In the genomic region with DNA sequence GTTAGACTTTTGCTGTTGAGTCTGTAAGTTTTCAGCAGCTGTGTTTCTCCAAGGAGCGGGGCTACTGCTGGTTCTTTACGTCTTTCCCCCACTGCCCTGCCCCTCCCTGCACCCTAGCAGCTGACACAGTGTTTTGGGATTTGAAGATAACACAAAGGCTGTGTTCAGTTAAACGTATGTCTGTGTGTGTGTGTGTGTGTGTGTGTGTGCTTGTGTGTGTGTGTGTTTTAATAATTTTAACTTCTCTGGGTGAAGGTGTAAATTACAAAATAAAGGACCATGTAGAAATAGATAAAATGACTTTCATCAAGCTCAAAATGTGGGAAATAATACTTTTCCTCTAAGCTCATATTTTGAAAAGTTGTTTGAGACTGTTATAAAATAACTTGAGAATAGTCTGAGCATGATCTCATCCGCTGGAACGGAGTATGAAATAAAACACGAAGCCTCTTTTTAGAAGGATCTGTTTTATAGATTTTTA, we compare ENCODE assay signal across 8 cellular contexts. TPM values are rescaled to one million over a fixed set of nuclear protein-coding genes. Genes with fewer than 3 reads are reported as not detected.
DNase-seq lines count a peak whose midpoint lies in the region; ATAC-seq and TF ChIP-seq lines count a peak whose summit lies in the region.
"Had no signal": no experiment of that assay in that cellular context is flagged by ENCODE, and none has a peak within 500 bp of the region (broad histone marks: within the 10 kb centered on the region; RNA-seq: fewer than 3 reads in every experiment).

No MANE protein-coding gene starts in this region.

- H3K36me3 Mint-ChIP-seq in mesothelial cell of epicardium (peaks cover 5% of the 10 kb centered on the region), Caco-2 (ENCODE audit: insufficient read depth, unreplicated experiment) (no peaks in the 10 kb centered on the region)

- H3K4me1 Mint-ChIP-seq in mesothelial cell of epicardium (peaks cover 61% of the 10 kb centered on the region), Caco-2 (ENCODE audit: low read depth, unreplicated experiment) (peaks cover 8% of the 10 kb centered on the region)

- H3K9me3 Mint-ChIP-seq in mesothelial cell of epicardium, result no peaks in the 10 kb centered on the region
- H3K9me3 Mint-ChIP-seq in Caco-2 (ENCODE audit: unreplicated experiment), result no peaks in the 10 kb centered on the region

- no TSS peak for BruUV-seq in Caco-2 (replicated peaks; lab: Mats Ljungman, UMichigan)

- H3K27me3 ChIP-seq in RWPE2 (ENCODE audit: insufficient read depth, poor library complexity, severe bottlenecking) (no peaks in the 10 kb centered on the region), uterus (no peaks in the 10 kb centered on the region), Caco-2 (replicated peaks; ENCODE audit: control insufficient read depth, insufficient read depth, low read length) (no peaks in the 10 kb centered on the region)

- H3K36me3 ChIP-seq in RWPE2 (ENCODE audit: low read depth), result no peaks in the 10 kb centered on the region
- H3K36me3 ChIP-seq in uterus, result no peaks in the 10 kb centered on the region
- no peaks in the 10 kb centered on the region for H3K36me3 ChIP-seq in Caco-2 (ENCODE audit: control insufficient read depth, insufficient read depth, low read length)

- CTCF ChIA-PET in Caco-2 (lab: Charles Lee), result no interaction called here

- DNase-seq in RWPE2 (ENCODE audit: low spot score), result no peak
- peak; percentile 40 for DNase-seq in epidermal melanocyte (ENCODE audit: insufficient read length, low spot score)
- no peak for DNase-seq in mesothelial cell of epicardium (ENCODE audit: low spot score in 2 of 2, unreplicated experiment in 2 of 2)
- DNase-seq in uterus, result peak in 1 of 2 donors; percentile 66
- DNase-seq in COLO829 (ENCODE audit: low spot score), result no peak
- DNase-seq in putamen (ENCODE audit: low spot score), result no peak
- no peak for DNase-seq in Caco-2

- H3K27me3 Mint-ChIP-seq in mesothelial cell of epicardium (ENCODE audit: low read depth) (no peaks in the 10 kb centered on the region), Caco-2 (ENCODE audit: insufficient read depth, unreplicated experiment) (no peaks in the 10 kb centered on the region)

- intact Hi-C loops in uterus (cut with DNase I; ENCODE audit: low total_unique reads), result no loop called here
- intact Hi-C loops in Caco-2 (cut with micrococcal nuclease; ENCODE audit: unreplicated experiment), result no loop called here

- H3K4me1 ChIP-seq in RWPE2 (ENCODE audit: insufficient read depth, poor library complexity, severe bottlenecking) (peaks cover 36% of the 10 kb centered on the region), uterus (peaks cover 21 to 24% of the 10 kb centered on the region in 2 donors), Caco-2 (peaks cover 4% of the 10 kb centered on the region; the same call in 1 of the 2 replicates)

- peak overlapping the region; percentile 97 for H3K27ac Mint-ChIP-seq in mesothelial cell of epicardium
- H3K27ac Mint-ChIP-seq in Caco-2 (ENCODE audit: unreplicated experiment), result no peak overlapping the region

- no peak for TF ChIP-seq POLR2A in uterus (IDR thresholded peaks at IDR 0.05)

- H3K4me3 ChIP-seq in RWPE2 (ENCODE audit: severe bottlenecking), result no peak overlapping the region
- peak overlapping the region; percentile 6 to 20 for H3K4me3 ChIP-seq in uterus
- H3K4me3 ChIP-seq in Caco-2 (ENCODE audit: low read depth, low read length), result no peak overlapping the region

- H3K27ac ChIP-seq in RWPE2 (ENCODE audit: poor library complexity, severe bottlenecking) (peak overlapping the region; percentile 100), uterus (peak overlapping the region; percentile 96 to 98)

- peak; percentile 7; the same call in 1 of the 3 replicates for ATAC-seq in RWPE2 (ENCODE audit: low read depth)

- peak overlapping the region; percentile 40 for H3K4me3 Mint-ChIP-seq in mesothelial cell of epicardium
- H3K4me3 Mint-ChIP-seq in Caco-2 (ENCODE audit: unreplicated experiment), result no peak overlapping the region

- H3K9me3 ChIP-seq in RWPE2 (ENCODE audit: severe bottlenecking) (peaks cover 3% of the 10 kb centered on the region), uterus (no peaks in the 10 kb centered on the region), Caco-2 (no peaks in the 10 kb centered on the region)

- TF ChIP-seq CTCF in RWPE2 (IDR thresholded peaks at IDR 0.05; ENCODE audit: poor library complexity, severe bottlenecking) (no peak), mesothelial cell of epicardium (IDR thresholded peaks at IDR 0.05; ENCODE audit: unreplicated experiment) (no peak), uterus (IDR thresholded peaks at IDR 0.05) (no peak), Caco-2 (IDR thresholded peaks at IDR 0.05; ENCODE audit: insufficient read depth in 1 of 2, low read depth in 1 of 2, low read length in 1 of 2, severe bottlenecking in 1 of 2, unreplicated experiment in 1 of 2) (no peak)

- POLR2A ChIA-PET in Caco-2 (lab: Charles Lee), result interaction anchor here (0.6 kb wide), 2 partner anchors 77 to 147 kb away, joined by 3 read pairs; no protein-coding TSS in a partner anchor

RNA-seq across cellular contexts. Expression of a gene that starts 10.9 kb away (rescaled TPM):
- total RNA-seq in mesothelial cell of epicardium (112 to 118 TPM (median 117 TPM) in 3 replicates), uterus (100 to 1,000 TPM in 1 of 4 donors, 10 to 100 TPM in 3; 22.5 to 117 (median 57.8) TPM), Caco-2 (2022) (50.9 and 55.2 TPM in 2 replicates)

RNA-seq across cellular contexts. Expression of a gene that starts 50.7 kb away (rescaled TPM):
- not detected in 3 replicates for total RNA-seq in mesothelial cell of epicardium
- total RNA-seq in uterus, result not detected
- not detected in 2 replicates for total RNA-seq in Caco-2 (2022)
- total RNA-seq: HT-29 had no signal

Comparison
In these comparisons a context has a peak if more than half of its experiments do, and no peak if none do; other contexts are left out.
1. H3K4me3 ChIP-seq: peak in uterus (2 of 2); none in RWPE2 (single experiment) and Caco-2 (single experiment).